Comparison of ENCODE assay signal across 1 cellular context in genomic region chr12:123269395-123269892, GRCh38.
A peak's percentile ranks its signal among the peaks of the same experiment; 100 is the strongest.
TF ChIP-seq lines count a peak whose summit lies in the region.

No MANE protein-coding gene starts in this region.

TF ChIP-seq in K562, 482 proteins besides CTCF, POLR2A, EP300 and RAD21:
- TF ChIP-seq ZC3H11A (IDR thresholded peaks at IDR 0.05; ENCODE audit: low read depth, low read length) = no peak
- TF ChIP-seq NFIC (IDR thresholded peaks at IDR 0.05) = 0 out of 2 replicates have a peak, but pooled peaks have one; percentile 5
- TF ChIP-seq YY1 (IDR thresholded peaks at IDR 0.05; ENCODE audit: borderline replicate concordance in 1 of 3, control insufficient read depth in 1 of 3, extremely low read depth in 1 of 3, insufficient read depth in 3 of 3, insufficient read length in 1 of 3, insufficient replicate concordance in 2 of 3, low read depth in 1 of 3, low read length in 2 of 3) = peak in 2 of 3 experiments; percentile 39 to 54
- no peak for TF ChIP-seq ELK1 (CRISPR knock-in tag; IDR thresholded peaks at IDR 0.05)
- no peak for TF ChIP-seq HMGN3 (IDR thresholded peaks at IDR 0.05; ENCODE audit: borderline replicate concordance, extremely low read depth, insufficient read length, low read depth, low read length)
- no peak for TF ChIP-seq KDM5B (IDR thresholded peaks at IDR 0.05; ENCODE audit: insufficient replicate concordance, low read depth, low read length)
- TF ChIP-seq GATAD2A (IDR thresholded peaks at IDR 0.05) = no peak
- no peak for TF ChIP-seq OTX1 (CRISPR knock-in tag; IDR thresholded peaks at IDR 0.05)
- TF ChIP-seq REST (CRISPR knock-in tag; IDR thresholded peaks at IDR 0.05; ENCODE audit: low read depth) = no peak
- TF ChIP-seq CEBPZ (IDR thresholded peaks at IDR 0.05; ENCODE audit: borderline replicate concordance, low read depth, low read length) = no peak
- no peak for TF ChIP-seq ZNF609 (CRISPR knock-in tag; IDR thresholded peaks at IDR 0.05; ENCODE audit: borderline replicate concordance)
- TF ChIP-seq ZBTB33 (CRISPR knock-in tag; IDR thresholded peaks at IDR 0.05) = peak; percentile 79
- peak; percentile 49; the same call in 1 of the 2 replicates for TF ChIP-seq ZNF740 (CRISPR knock-in tag; IDR thresholded peaks at IDR 0.05)
- TF ChIP-seq ZNF740 (tag; IDR thresholded peaks at IDR 0.05) = no peak
- no peak for TF ChIP-seq E2F1 (CRISPR knock-in tag; IDR thresholded peaks at IDR 0.05)
- no peak for TF ChIP-seq TRIM28 (IDR thresholded peaks at IDR 0.05)
- TF ChIP-seq TCF15 (CRISPR knock-in tag; IDR thresholded peaks at IDR 0.05) = no peak
- no peak for TF ChIP-seq STAG1 (CRISPR knock-in tag; IDR thresholded peaks at IDR 0.05; ENCODE audit: borderline replicate concordance)
- TF ChIP-seq TSHZ1 (CRISPR knock-in tag; IDR thresholded peaks at IDR 0.05) = no peak
- no peak for TF ChIP-seq EWSR1 (IDR thresholded peaks at IDR 0.05; ENCODE audit: borderline replicate concordance, low read depth, partially characterized antibody)
- TF ChIP-seq ZNF384 (IDR thresholded peaks at IDR 0.05; ENCODE audit: low read depth, low read length) = no peak
- TF ChIP-seq CTBP1 (IDR thresholded peaks at IDR 0.05; ENCODE audit: borderline replicate concordance) = no peak
- no peak for TF ChIP-seq SMARCE1 (IDR thresholded peaks at IDR 0.05)
- peak; percentile 31; the same call in 1 of the 2 replicates for TF ChIP-seq ZBTB7A (IDR thresholded peaks at IDR 0.05; ENCODE audit: borderline replicate concordance, control insufficient read depth, low read depth, low read length)
- TF ChIP-seq GATA2 (CRISPR knock-in tag; IDR thresholded peaks at IDR 0.05) = no peak
- TF ChIP-seq ZNF431 (CRISPR knock-in tag; IDR thresholded peaks at IDR 0.05) = no peak
- no peak for TF ChIP-seq HNRNPLL (IDR thresholded peaks at IDR 0.05; ENCODE audit: low read depth, low read length, poor library complexity, severe bottlenecking)
- no peak for TF ChIP-seq STAT5A (IDR thresholded peaks at IDR 0.05; ENCODE audit: borderline replicate concordance, low read length)
- TF ChIP-seq RBM22 (IDR thresholded peaks at IDR 0.05; ENCODE audit: low read depth, low read length, poor library complexity, severe bottlenecking) = no peak
- no peak for TF ChIP-seq ELF1 (tag; IDR thresholded peaks at IDR 0.05)
